ENCODE assay signal across 18 cellular contexts in genomic region chr5:139687656-139688055, GRCh38. TPM values are rescaled to one million over a fixed set of nuclear protein-coding genes. Genes with fewer than 3 reads are reported as not detected.
DNase-seq lines count a peak whose midpoint lies in the region; ATAC-seq and TF ChIP-seq lines count a peak whose summit lies in the region.
"Had no signal": no experiment of that assay in that cellular context is flagged by ENCODE, and none has a peak within 500 bp of the region (broad histone marks: within the 10 kb centered on the region; RNA-seq: fewer than 3 reads in every experiment).

No MANE protein-coding gene starts in this region.

- H3K9me3 ChIP-seq in breast epithelium (no peaks in the 10 kb centered on the region), heart right ventricle (no peaks in the 10 kb centered on the region), tibial artery (no peaks in the 10 kb centered on the region)

- ATAC-seq in heart right ventricle (peak in 3 of 8 donors; percentile 5 to 11 (median 9)), naive B cell (ENCODE audit: low read depth in 2 of 2) (no peak)
- ATAC-seq in activated CD8-positive, alpha-beta T cell treated with anti-CD3 and anti-CD28 coated beads, Interleukin-2, amount 10 ng/mL, durations not matched to agents 7 days and 5 days = no peak
- ATAC-seq: HCT116, SK-N-SH treated with all-trans-retinoic acid at 6 μM for 48 hours had no signal

- DNase-seq in breast epithelium (ENCODE audit: low spot score in 2 of 2) (no peak), MCF 10A (ENCODE audit: unreplicated experiment) (no peak), heart right ventricle (no peak), naive B cell (no peak), tibial artery (no peak), amniotic stem cell (lab: John Stamatoyannopoulos, UW) (no peak), NCI-H526 (lab: John Stamatoyannopoulos, UW) (no peak)
- DNase-seq in activated CD8-positive, alpha-beta T cell treated with anti-CD3 and anti-CD28 coated beads, Interleukin-2, amount 10 ng/mL, durations not matched to agents 7 days and 5 days = no peak
- DNase-seq: 8988T; activated T-cell treated with anti-CD3 and anti-CD28 coated beads, Interleukin-2, amount 50 U/mL, for 24 hours; DMS53; foreskin melanocyte; mammary epithelial cell; NCI-H1930 had no signal

- H3K36me3 ChIP-seq in breast epithelium (no peaks in the 10 kb centered on the region), heart right ventricle (peaks cover 0 to 21% (median 9%) of the 10 kb centered on the region in 9 donors), tibial artery (peaks cover 11 to 16% (median 15%) of the 10 kb centered on the region in 3 donors)

- H3K4me1 Mint-ChIP-seq in MCF 10A (ENCODE audit: insufficient read depth, unreplicated experiment) (peaks cover 6% of the 10 kb centered on the region), naive B cell (peaks cover 50 to 81% (median 70%) of the 10 kb centered on the region in 3 donors)
- peaks cover 21% of the 10 kb centered on the region for H3K4me1 Mint-ChIP-seq in activated CD8-positive, alpha-beta T cell treated with anti-CD3 and anti-CD28 coated beads, Interleukin-2, amount 10 ng/mL, durations not matched to agents 7 days and 5 days (ENCODE audit: low read depth)

- no peaks in the 10 kb centered on the region for H3K27me3 ChIP-seq in breast epithelium
- H3K27me3 ChIP-seq in heart right ventricle = no peaks in the 10 kb centered on the region
- H3K27me3 ChIP-seq in tibial artery = no peaks in the 10 kb centered on the region

- CTCF ChIA-PET in MCF 10A (lab: Yijun Ruan, JAX) = interaction anchor here (0.9 to 11.5 kb wide), 3 partner anchors 55 to 265 kb away, joined by 3 to 321 read pairs (median 3); no protein-coding TSS in a partner anchor
- CTCF ChIA-PET in activated CD8-positive, alpha-beta T cell treated with anti-CD3 and anti-CD28 coated beads, Interleukin-2, amount 10 ng/mL, durations not matched to agents 7 days and 5 days (lab: Charles Lee) = interaction anchor here (7.5 kb wide), 1 partner anchor 54 kb away, joined by 185 read pairs; no protein-coding TSS in a partner anchor

- H3K4me3 ChIP-seq in breast epithelium = no peak overlapping the region
- no peak overlapping the region for H3K4me3 ChIP-seq in heart right ventricle
- H3K4me3 ChIP-seq in tibial artery = no peak overlapping the region

- intact Hi-C loops in breast epithelium (cut with DNase I; ENCODE audit: low total_unique reads) (no loop called here), MCF 10A (cut with micrococcal nuclease) (no loop called here), heart right ventricle (cut with DNase I) (loop anchor here in 8 of 10 donors (2.0 to 5.0 kb wide), 4 partner anchors 35 to 53 kb away; no protein-coding TSS in a partner anchor), tibial artery (cut with DNase I; ENCODE audit: low total_unique reads) (no loop called here)

- H3K36me3 Mint-ChIP-seq in MCF 10A (ENCODE audit: insufficient read depth, unreplicated experiment) (peaks cover 8% of the 10 kb centered on the region), naive B cell (peaks cover 6 to 29% of the 10 kb centered on the region in 2 donors)
- H3K36me3 Mint-ChIP-seq in activated CD8-positive, alpha-beta T cell treated with anti-CD3 and anti-CD28 coated beads, Interleukin-2, amount 10 ng/mL, durations not matched to agents 7 days and 5 days (ENCODE audit: low read depth) = no peaks in the 10 kb centered on the region

- no peaks in the 10 kb centered on the region for H3K27me3 Mint-ChIP-seq in MCF 10A (ENCODE audit: insufficient read depth, unreplicated experiment)
- H3K27me3 Mint-ChIP-seq in naive B cell = no peaks in the 10 kb centered on the region
- H3K27me3 Mint-ChIP-seq in activated CD8-positive, alpha-beta T cell treated with anti-CD3 and anti-CD28 coated beads, Interleukin-2, amount 10 ng/mL, durations not matched to agents 7 days and 5 days (ENCODE audit: low read depth) = no peaks in the 10 kb centered on the region
- H3K27me3 Mint-ChIP-seq: activated T-cell treated with anti-CD3 and anti-CD28 coated beads, Interleukin-2, amount 50 U/mL, for 24 hours; type B pancreatic cell had no signal

- H3K4me3 Mint-ChIP-seq in MCF 10A (ENCODE audit: unreplicated experiment) = no peak overlapping the region
- peak overlapping the region in 1 of 8 donors; percentile 21 for H3K4me3 Mint-ChIP-seq in naive B cell
- H3K4me3 Mint-ChIP-seq in activated CD8-positive, alpha-beta T cell treated with anti-CD3 and anti-CD28 coated beads, Interleukin-2, amount 10 ng/mL, durations not matched to agents 7 days and 5 days = no peak overlapping the region
- H3K4me3 Mint-ChIP-seq: activated T-cell treated with anti-CD3 and anti-CD28 coated beads, Interleukin-2, amount 50 U/mL, for 24 hours; type B pancreatic cell had no signal

- H3K4me1 ChIP-seq in breast epithelium (peaks cover 7 to 8% of the 10 kb centered on the region in 2 donors), heart right ventricle (peaks cover 20 to 82% (median 57%) of the 10 kb centered on the region in 9 donors), tibial artery (peaks cover 0 to 64% (median 44%) of the 10 kb centered on the region in 4 donors)

- WGBS in heart right ventricle, 2 donors = 64 to 65% methylated on average over 6 of the region's 6 CpGs

- H3K27ac ChIP-seq in breast epithelium = peak overlapping the region; percentile 28 to 46
- peak overlapping the region in 9 of 10 donors; percentile 31 to 75 (median 66) for H3K27ac ChIP-seq in heart right ventricle
- H3K27ac ChIP-seq in tibial artery = peak overlapping the region; percentile 54 to 57

- no peak overlapping the region for H3K27ac Mint-ChIP-seq in MCF 10A (ENCODE audit: low read depth, unreplicated experiment)
- peak overlapping the region in 4 of 6 donors; percentile 22 to 83 (median 65) for H3K27ac Mint-ChIP-seq in naive B cell
- H3K27ac Mint-ChIP-seq in activated CD8-positive, alpha-beta T cell treated with anti-CD3 and anti-CD28 coated beads, Interleukin-2, amount 10 ng/mL, durations not matched to agents 7 days and 5 days = no peak overlapping the region
- H3K27ac Mint-ChIP-seq: activated T-cell treated with anti-CD3 and anti-CD28 coated beads, Interleukin-2, amount 50 U/mL, for 24 hours; CD14-positive monocyte; type B pancreatic cell had no signal

- no TSS peak for BruUV-seq in MCF 10A (replicated peaks; lab: Mats Ljungman, UMichigan)

- TF ChIP-seq CTCF in breast epithelium (IDR thresholded peaks at IDR 0.05) = no peak
- no peak for TF ChIP-seq CTCF in MCF 10A (IDR thresholded peaks at IDR 0.05; ENCODE audit: unreplicated experiment)
- TF ChIP-seq CTCF in heart right ventricle (IDR thresholded peaks at IDR 0.05) = no peak
- no peak for TF ChIP-seq CTCF in tibial artery (IDR thresholded peaks at IDR 0.05)

- POLR2A ChIA-PET in MCF 10A (lab: Yijun Ruan, JAX) = no interaction called here
- POLR2A ChIA-PET in activated CD8-positive, alpha-beta T cell treated with anti-CD3 and anti-CD28 coated beads, Interleukin-2, amount 10 ng/mL, durations not matched to agents 7 days and 5 days (lab: Charles Lee) = no interaction called here

- no peaks in the 10 kb centered on the region for H3K9me3 Mint-ChIP-seq in MCF 10A (ENCODE audit: unreplicated experiment)
- no peaks in the 10 kb centered on the region for H3K9me3 Mint-ChIP-seq in naive B cell
- H3K9me3 Mint-ChIP-seq in activated CD8-positive, alpha-beta T cell treated with anti-CD3 and anti-CD28 coated beads, Interleukin-2, amount 10 ng/mL, durations not matched to agents 7 days and 5 days (ENCODE audit: insufficient read depth) = no peaks in the 10 kb centered on the region
- H3K9me3 Mint-ChIP-seq: activated T-cell treated with anti-CD3 and anti-CD28 coated beads, Interleukin-2, amount 50 U/mL, for 24 hours; type B pancreatic cell had no signal

- TF ChIP-seq POLR2A in breast epithelium (IDR thresholded peaks at IDR 0.05) = no peak

RNA-seq across cellular contexts. Expression of gene CXXC5, which starts 39.5 kb away (rescaled TPM):
- total RNA-seq in breast epithelium (10 to 100 TPM; 33.9 to 66.9 (median 38.3) TPM), MCF 10A (2022) (7.8 and 10.9 TPM in 2 replicates), heart right ventricle (10 to 100 TPM; 30.7 to 51.6 (median 37.9) TPM)
- polyA plus RNA-seq in heart right ventricle (10 to 100 TPM; 28.7 to 31.4 TPM), naive B cell (ENCODE audit: low read depth in 6 of 6) (100 to 1,000 TPM; 351 to 547 (median 399) TPM)
- 1 to 10 TPM; 1.2 to 2.0 TPM for total RNA-seq in activated CD8-positive, alpha-beta T cell treated with anti-CD3 and anti-CD28 coated beads, Interleukin-2, amount 10 ng/mL, durations not matched to agents 7 days and 5 days

Comparison
In these comparisons a context has a peak if more than half of its experiments do, and no peak if none do; other contexts are left out.
1. H3K27ac Mint-ChIP-seq: peak in naive B cell (4 of 6); none in MCF 10A (single experiment) and activated CD8-positive, alpha-beta T cell treated with anti-CD3 and anti-CD28 coated beads, Interleukin-2, amount 10 ng/mL, durations not matched to agents 7 days and 5 days (single experiment).
2. intact Hi-C loops: an anchor here in heart right ventricle (2.0 to 5.0 kb wide); none called in breast epithelium, MCF 10A and tibial artery.
3. Peak in every context shown above with its lines, with median percentiles within 50 percentile points of each other: H3K27ac ChIP-seq.